35 cellular contexts compared by ENCODE assay signal in the genomic region with DNA sequence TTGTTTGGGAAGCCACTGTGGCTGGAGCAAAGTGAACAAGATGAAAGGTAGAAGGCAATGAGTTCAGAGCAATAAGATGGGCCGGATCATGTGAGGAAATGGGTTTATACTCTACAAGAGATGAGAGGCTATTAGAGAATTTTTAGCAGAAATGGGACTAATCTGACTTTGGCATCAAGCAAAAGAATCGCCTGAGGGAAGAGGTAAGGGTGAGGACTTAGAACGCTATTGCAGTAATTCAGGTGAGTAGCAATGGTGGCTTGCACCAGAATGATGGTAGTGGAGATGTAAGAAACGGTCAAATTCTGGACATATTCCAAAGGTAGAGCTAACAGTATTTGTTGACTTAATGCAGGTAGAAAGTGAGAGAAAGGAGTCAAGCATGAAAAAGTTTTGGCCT.
"Had no signal": no experiment of that assay in that cellular context is flagged by ENCODE, and none has a peak within 500 bp of the region (broad histone marks: within the 10 kb centered on the region; RNA-seq: fewer than 3 reads in every experiment).

No MANE protein-coding gene starts in this region.

- H3K27ac ChIP-seq: KMS-11 had no signal

- H3K4me2 ChIP-seq: KMS-11 had no signal

- DNase-seq: Karpas-422, Kasumi-1, MG63, MM.1S, MV-4-11, NCI-H1048, NCI-H1092, NCI-H1092 treated with DMSO at 0.1 percent for 48 hours, NCI-H1105, NCI-H1105 treated with DMSO at 0.1 percent for 48 hours, NCI-H1417, NCI-H1417 treated with DMSO at 0.1 percent for 48 hours, NCI-H1436, NCI-H1436 treated with DMSO at 0.1 percent for 48 hours, NCI-H146, NCI-H1694, NCI-H1694 treated with DMSO at 0.1 percent for 48 hours, NCI-H187, NCI-H187 treated with DMSO at 0.1 percent for 48 hours, NCI-H1930, NCI-H2029, NCI-H2029 treated with DMSO at 0.1 percent for 48 hours, NCI-H2081, NCI-H2081 treated with DMSO at 0.1 percent for 48 hours, NCI-H2107, NCI-H2171, NCI-H2171 treated with DMSO at 0.1 percent for 48 hours, NCI-H2227 treated with DMSO at 0.1 percent for 48 hours, NCI-H226, NCI-H345, NCI-H446, NCI-H446 treated with DMSO at 0.1 percent for 48 hours, NCI-H510A, NCI-H510A treated with DMSO at 0.1 percent for 48 hours had no signal

- H3K4me3 ChIP-seq: MG63 had no signal

- H3K27me3 ChIP-seq: MG63 had no signal

- H3K36me3 ChIP-seq: MG63 had no signal

- H3K9ac ChIP-seq: KMS-11 had no signal
